In genomic region chr1:23562138-23562819, GRCh38 we compare ENCODE assay signal across 1 cellular context.
A peak's percentile ranks its signal among the peaks of the same experiment; 100 is the strongest.
TF ChIP-seq lines count a peak whose summit lies in the region.

No MANE protein-coding gene starts in this region.

TF ChIP-seq in HepG2, 621 proteins besides CTCF, POLR2A, EP300 and RAD21 (continued from another document and continues in another):
- TF ChIP-seq ZNF501 (CRISPR knock-in tag; IDR thresholded peaks at IDR 0.05) (peak; percentile 59; the same call in 1 of the 2 replicates), KLF6 (CRISPR knock-in tag; IDR thresholded peaks at IDR 0.05) (no peak), ZNF281 (CRISPR knock-in tag; IDR thresholded peaks at IDR 0.05; ENCODE audit: borderline replicate concordance) (peak; percentile 25; the same call in 1 of the 2 replicates), MIXL1 (CRISPR knock-in tag; IDR thresholded peaks at IDR 0.05) (no peak), PBX3 (CRISPR knock-in tag; IDR thresholded peaks at IDR 0.05; ENCODE audit: borderline replicate concordance) (no peak), ZNF749 (CRISPR knock-in tag; IDR thresholded peaks at IDR 0.05; ENCODE audit: borderline replicate concordance) (no peak), TAF1 (CRISPR knock-in tag; IDR thresholded peaks at IDR 0.05) (no peak), ZNF576 (CRISPR knock-in tag; IDR thresholded peaks at IDR 0.05) (no peak), E2F5 (CRISPR knock-in tag; conservative IDR thresholded peaks at IDR 0.05) (no peak), ZNF446 (CRISPR knock-in tag; IDR thresholded peaks at IDR 0.05) (no peak), MYC (CRISPR knock-in tag; IDR thresholded peaks at IDR 0.05; ENCODE audit: borderline replicate concordance) (peak; percentile 69; the same call in 1 of the 2 replicates), CBX2 (IDR thresholded peaks at IDR 0.05; ENCODE audit: low read depth, low read length) (no peak), CBX2 (CRISPR knock-in tag; IDR thresholded peaks at IDR 0.05; ENCODE audit: low read depth) (no peak), RARA (CRISPR knock-in tag; IDR thresholded peaks at IDR 0.05) (peak; percentile 56), ZBTB40 (IDR thresholded peaks at IDR 0.05) (no peak), ZBTB40 (CRISPR knock-in tag; IDR thresholded peaks at IDR 0.05) (no peak), ZNF350 (CRISPR knock-in tag; IDR thresholded peaks at IDR 0.05; ENCODE audit: borderline replicate concordance, low read depth) (no peak), GABPB1 (CRISPR knock-in tag; IDR thresholded peaks at IDR 0.05) (peak; percentile 36; the same call in 1 of the 2 replicates), PAXIP1 (CRISPR knock-in tag; conservative IDR thresholded peaks at IDR 0.05) (peak; percentile 87), ARHGAP35 (CRISPR knock-in tag; IDR thresholded peaks at IDR 0.05; ENCODE audit: borderline replicate concordance) (no peak), SNRNP70 (IDR thresholded peaks at IDR 0.05; ENCODE audit: low read depth, low read length) (no peak), IRX3 (CRISPR knock-in tag; IDR thresholded peaks at IDR 0.05; ENCODE audit: borderline replicate concordance, low read depth) (no peak), ZNF496 (CRISPR knock-in tag; IDR thresholded peaks at IDR 0.05; ENCODE audit: insufficient replicate concordance) (no peak), RBM22 (optimal IDR thresholded peaks at IDR 0.05; ENCODE audit: low read length) (no peak), ZNF354B (CRISPR knock-in tag; IDR thresholded peaks at IDR 0.05) (no peak), SOX13 (IDR thresholded peaks at IDR 0.05) (peak; percentile 68), SOX13 (CRISPR knock-in tag; conservative IDR thresholded peaks at IDR 0.05 in 1 of 2, IDR thresholded peaks at IDR 0.05 in 1 of 2) (peak in 1 of 2 experiments; percentile 89; a peak in 2 of 4 replicates), TRIM22 (IDR thresholded peaks at IDR 0.05) (no peak), ZNF235 (CRISPR knock-in tag; IDR thresholded peaks at IDR 0.05; ENCODE audit: borderline replicate concordance) (no peak), ZNF260 (CRISPR knock-in tag; IDR thresholded peaks at IDR 0.05; ENCODE audit: borderline replicate concordance, low read depth) (no peak), MAFG (CRISPR knock-in tag; IDR thresholded peaks at IDR 0.05) (no peak), MYPOP (CRISPR knock-in tag; IDR thresholded peaks at IDR 0.05) (no peak), ZNF747 (CRISPR knock-in tag; IDR thresholded peaks at IDR 0.05; ENCODE audit: borderline replicate concordance) (no peak), TBX2 (CRISPR knock-in tag; IDR thresholded peaks at IDR 0.05; ENCODE audit: borderline replicate concordance) (peak; percentile 76; the same call in 1 of the 2 replicates), NR3C1 (CRISPR knock-in tag; IDR thresholded peaks at IDR 0.05) (no peak), HDAC2 (CRISPR knock-in tag; IDR thresholded peaks at IDR 0.05) (peak; percentile 91), ZFP37 (CRISPR knock-in tag; IDR thresholded peaks at IDR 0.05; ENCODE audit: borderline replicate concordance) (no peak), ZNF329 (CRISPR knock-in tag; IDR thresholded peaks at IDR 0.05; ENCODE audit: low read depth) (no peak), ZFP82 (CRISPR knock-in tag; IDR thresholded peaks at IDR 0.05; ENCODE audit: borderline replicate concordance) (no peak), SIX4 (CRISPR knock-in tag; IDR thresholded peaks at IDR 0.05) (0 out of 2 replicates have a peak, but pooled peaks have one; percentile 33), ZFYVE20 (CRISPR knock-in tag; IDR thresholded peaks at IDR 0.05; ENCODE audit: borderline replicate concordance, low read depth) (no peak), ZNF75D (CRISPR knock-in tag; IDR thresholded peaks at IDR 0.05; ENCODE audit: borderline replicate concordance) (no peak), ZNF17 (CRISPR knock-in tag; IDR thresholded peaks at IDR 0.05) (no peak), ZNF782 (CRISPR knock-in tag; IDR thresholded peaks at IDR 0.05; ENCODE audit: borderline replicate concordance) (no peak)
